20 cellular contexts compared by ENCODE assay signal in genomic region chr1:230548997-230549396, GRCh38.
DNase-seq lines count a peak whose midpoint lies in the region; ATAC-seq and TF ChIP-seq lines count a peak whose summit lies in the region.
"Had no signal": no experiment of that assay in that cellular context is flagged by ENCODE, and none has a peak within 500 bp of the region (broad histone marks: within the 10 kb centered on the region; RNA-seq: fewer than 3 reads in every experiment).

No MANE protein-coding gene starts in this region.

- TF ChIP-seq CTCF in dorsolateral prefrontal cortex (IDR thresholded peaks at IDR 0.05 in 54 of 56, conservative IDR thresholded peaks at IDR 0.05 in 2 of 56; ENCODE audit: low read depth in 1 of 56, partially characterized antibody in 56 of 56): no peak

- DNase-seq in left ventricle myocardium superior (no peak), cardiac septum (ENCODE audit: low spot score) (no peak), NCI-H2171 treated with DMSO at 0.1 percent for 48 hours (lab: John Stamatoyannopoulos, UW) (peak; percentile 83), dorsolateral prefrontal cortex (peak in 6 of 10 donors; percentile 22 to 70 (median 45)), kidney glomerular epithelial cell (lab: John Stamatoyannopoulos, UW) (no peak)
- no peak for DNase-seq in stimulated activated CD4-positive, alpha-beta T cell treated with anti-CD3 and anti-CD28 coated beads, Interleukin-2, amount 100 ng/mL, for 48 hours
- DNase-seq: activated CD4-positive, alpha-beta T cell treated with anti-CD3 and anti-CD28 coated beads, Interleukin-2, amount 50 U/mL, for 48 hours; activated naive CD4-positive, alpha-beta T cell treated with anti-CD3 and anti-CD28 coated beads, Interleukin-2, amount 10 ng/mL, durations not matched to agents 7 days and 5 days; C1 segment of cervical spinal cord; Kasumi-1; mesenchymal stem cell; NCI-H187 treated with DMSO at 0.1 percent for 48 hours; nephron progenitor cell; retina; stimulated activated CD4-positive, alpha-beta T cell treated with anti-CD3 and anti-CD28 coated beads, Interleukin-12 subunit alpha, Interleukin-12 subunit beta, amount 100 ng/mL, for 4 hours; transverse colon had no signal

- ATAC-seq in left ventricle myocardium superior (peak; percentile 63), HG03520 (IDR thresholded peaks at IDR 0.05; ENCODE audit: unreplicated experiment) (no peak), HG03442 (IDR thresholded peaks at IDR 0.05; ENCODE audit: unreplicated experiment) (no peak)
- ATAC-seq: stimulated activated memory B cell treated with anti-CD40 and anti-IgM and Interleukin-4, amounts not matched to agents 10 μg/mL and 1 μg/mL and 100 μg/mL, for 72 hours had no signal

- H3K27me3 ChIP-seq in dorsolateral prefrontal cortex: no peaks in the 10 kb centered on the region
- H3K27me3 ChIP-seq: hepatocyte, transverse colon had no signal

- intact Hi-C loops in left ventricle myocardium superior (cut with micrococcal nuclease): no loop called here
- intact Hi-C loops in cardiac septum (cut with DNase I): no loop called here
- intact Hi-C loops in dorsolateral prefrontal cortex (cut with DNase I): no loop called here

- peak overlapping the region in 53 of 59 donors; percentile 10 to 88 (median 74) for H3K27ac ChIP-seq in dorsolateral prefrontal cortex
- H3K27ac ChIP-seq: hepatocyte, transverse colon had no signal

- H3K4me3 ChIP-seq in dorsolateral prefrontal cortex: no peak overlapping the region
- H3K4me3 ChIP-seq: hepatocyte, transverse colon had no signal

Comparison
In these comparisons a context has a peak if more than half of its experiments do, and no peak if none do; other contexts are left out.
1. DNase-seq: peak in NCI-H2171 treated with DMSO at 0.1 percent for 48 hours (single experiment) and dorsolateral prefrontal cortex (6 of 10); none in left ventricle myocardium superior (single experiment), cardiac septum (single experiment), kidney glomerular epithelial cell (single experiment) and stimulated activated CD4-positive, alpha-beta T cell treated with anti-CD3 and anti-CD28 coated beads, Interleukin-2, amount 100 ng/mL, for 48 hours (0 of 2).